Comparison of ENCODE assay signal across 21 cellular contexts in genomic region chr18:26536032-26536431, GRCh38. TPM values are rescaled to one million over a fixed set of nuclear protein-coding genes. Genes with fewer than 3 reads are reported as not detected.
DNase-seq lines count a peak whose midpoint lies in the region; ATAC-seq and TF ChIP-seq lines count a peak whose summit lies in the region.
"Had no signal": no experiment of that assay in that cellular context is flagged by ENCODE, and none has a peak within 500 bp of the region (broad histone marks: within the 10 kb centered on the region; RNA-seq: fewer than 3 reads in every experiment).

No MANE protein-coding gene starts in this region.

- no peak overlapping the region for H3K4me2 ChIP-seq in PC-9
- H3K4me2 ChIP-seq: KMS-11 had no signal

- no peak for TF ChIP-seq POLR2A in right lobe of liver (IDR thresholded peaks at IDR 0.05)

- no peak overlapping the region for H3K4me3 ChIP-seq in PC-9
- H3K4me3 ChIP-seq in right lobe of liver = no peak overlapping the region
- H3K4me3 ChIP-seq: gastrocnemius medialis, thoracic aorta had no signal

- no TSS peak for BruUV-seq in PC-9 (replicated peaks; lab: Mats Ljungman, UMichigan)

- H3K27ac ChIP-seq in PC-9 (0 out of 2 replicates have a peak overlapping the region, but pooled peaks have one; percentile 19), foreskin keratinocyte (peak overlapping the region; percentile 15), right lobe of liver (no peak overlapping the region)
- H3K27ac ChIP-seq: gastrocnemius medialis, KMS-11, thoracic aorta had no signal

- no peaks in the 10 kb centered on the region for H3K9me2 ChIP-seq in PC-9 (ENCODE audit: insufficient read depth)

- H3K36me3 Mint-ChIP-seq in chondrocyte (ENCODE audit: low read depth) = no peaks in the 10 kb centered on the region

- no peaks in the 10 kb centered on the region for H4K20me1 ChIP-seq in PC-9 (ENCODE audit: insufficient read depth)

- no peaks in the 10 kb centered on the region for H3F3A ChIP-seq in PC-9 (ENCODE audit: insufficient read depth, low read depth)

- H3K27me3 ChIP-seq in PC-9 (ENCODE audit: insufficient read depth, low read depth) = no peaks in the 10 kb centered on the region
- H3K27me3 ChIP-seq in foreskin keratinocyte = no peaks in the 10 kb centered on the region
- H3K27me3 ChIP-seq in right lobe of liver = no peaks in the 10 kb centered on the region
- H3K27me3 ChIP-seq: gastrocnemius medialis had no signal

- peaks cover 6% of the 10 kb centered on the region for H3K4me1 Mint-ChIP-seq in chondrocyte (ENCODE audit: low read depth)

- H3K4me1 ChIP-seq in PC-9 (replicated peaks; ENCODE audit: insufficient read depth) (peaks cover 13% of the 10 kb centered on the region), foreskin keratinocyte (peaks cover 35% of the 10 kb centered on the region), right lobe of liver (no peaks in the 10 kb centered on the region)

- intact Hi-C loops in PC-9 (cut with micrococcal nuclease; ENCODE audit: unreplicated experiment) = no loop called here
- intact Hi-C loops in right lobe of liver (cut with DNase I) = no loop called here

- CTCF ChIA-PET in PC-9 (lab: Charles Lee) = no interaction called here

- peaks cover 43% of the 10 kb centered on the region for H3K79me2 ChIP-seq in PC-9 (ENCODE audit: low read depth)

- H3K9me3 Mint-ChIP-seq in chondrocyte (ENCODE audit: low read depth) = no peaks in the 10 kb centered on the region

- POLR2A ChIA-PET in PC-9 (lab: Charles Lee; ENCODE audit: unreplicated experiment) = no interaction called here

- no peaks in the 10 kb centered on the region for H3K36me3 ChIP-seq in PC-9 (ENCODE audit: low read depth)
- no peaks in the 10 kb centered on the region for H3K36me3 ChIP-seq in right lobe of liver
- H3K36me3 ChIP-seq: gastrocnemius medialis, thoracic aorta had no signal

- WGBS in right lobe of liver (ENCODE audit: insufficient coverage, low coverage, low lambda C conversion rate, missing lambda C conversion rate) = no CpG with 5 or more reads among the region's 1 CpG

- H2AFZ ChIP-seq in PC-9 = no peak overlapping the region

- H3K27ac Mint-ChIP-seq in chondrocyte (ENCODE audit: unreplicated experiment) = no peak overlapping the region

- H3K4me3 Mint-ChIP-seq in chondrocyte (ENCODE audit: unreplicated experiment) = no peak overlapping the region

- no peaks in the 10 kb centered on the region for H3K27me3 Mint-ChIP-seq in chondrocyte (ENCODE audit: low read depth)

- TF ChIP-seq CTCF in PC-9 (conservative IDR thresholded peaks at IDR 0.05) = no peak
- TF ChIP-seq CTCF in foreskin keratinocyte (conservative IDR thresholded peaks at IDR 0.05) = no peak
- TF ChIP-seq CTCF in chondrocyte (IDR thresholded peaks at IDR 0.05) = no peak
- no peak for TF ChIP-seq CTCF in right lobe of liver (IDR thresholded peaks at IDR 0.05)

- H3K9me3 ChIP-seq in PC-9 (ENCODE audit: insufficient read depth, low read depth) = no peaks in the 10 kb centered on the region
- no peaks in the 10 kb centered on the region for H3K9me3 ChIP-seq in right lobe of liver
- H3K9me3 ChIP-seq: gastrocnemius medialis, thoracic aorta had no signal

- ATAC-seq in GM21360 (IDR thresholded peaks at IDR 0.05; ENCODE audit: unreplicated experiment) (peak; percentile 55), foreskin keratinocyte (peak; percentile 80), right lobe of liver (no peak)
- ATAC-seq: gastrocnemius medialis, left ventricle myocardium superior had no signal

- peak; percentile 27 for DNase-seq in ACHN
- peak in 1 of 2 experiments; percentile 55 for DNase-seq in PC-9
- DNase-seq in foreskin keratinocyte = peak; percentile 74 to 85
- no peak for DNase-seq in GM19240 (ENCODE audit: insufficient read length, low spot score)
- no peak for DNase-seq in chondrocyte (ENCODE audit: low spot score)
- DNase-seq in activated CD8-positive, alpha-beta memory T cell treated with anti-CD3 and anti-CD28 coated beads, Interleukin-2, amount 50 U/mL, for 48 hours = no peak
- DNase-seq in right lobe of liver = no peak
- DNase-seq: activated gamma-delta T cell; AML-193; amygdala; gastrocnemius medialis; GDM1; left ventricle myocardium superior; NCI-H1105; NCI-H2171 treated with DMSO at 0.1 percent for 48 hours; NCI-H82; stimulated activated CD4-positive, alpha-beta T cell treated with anti-CD3 and anti-CD28 coated beads, Interleukin-4, amount 100 ng/mL, for 4 hours; T-helper 1 cell had no signal

- in situ Hi-C loops in ACHN (cut with HindIII; ENCODE audit: low pct_ligation_motif_present, low pct_unique_long_range_greater_than_20kb, low sequenced_read_pairs) = no loop called here

RNA-seq across cellular contexts. Expression of gene KCTD1, which starts 12.3 kb away (rescaled TPM):
- total RNA-seq in PC-9 (2021) (20.5 and 20.7 TPM in 2 replicates), foreskin keratinocyte (46.6 and 50.5 TPM in 2 replicates), chondrocyte (17.1 to 18.1 TPM (median 17.5 TPM) in 3 replicates), right lobe of liver (1 to 10 TPM; 2.9 to 6.8 (median 4.8) TPM)
- 33.7 and 34.9 TPM in 2 replicates for polyA plus RNA-seq in foreskin keratinocyte

Comparison
In these comparisons a context has a peak if more than half of its experiments do, and no peak if none do; other contexts are left out.
1. DNase-seq: peak in ACHN (single experiment) and foreskin keratinocyte (2 of 2); none in GM19240 (single experiment), chondrocyte (single experiment), activated CD8-positive, alpha-beta memory T cell treated with anti-CD3 and anti-CD28 coated beads, Interleukin-2, amount 50 U/mL, for 48 hours (single experiment) and right lobe of liver (0 of 3).
2. ATAC-seq: peak in GM21360 (single experiment) and foreskin keratinocyte (single experiment); none in right lobe of liver (0 of 4).
3. H3K27ac ChIP-seq: peak in PC-9 (single experiment) and foreskin keratinocyte (single experiment); none in right lobe of liver (0 of 3).